ENCODE assay signal across 12 cellular contexts in the genomic region with DNA sequence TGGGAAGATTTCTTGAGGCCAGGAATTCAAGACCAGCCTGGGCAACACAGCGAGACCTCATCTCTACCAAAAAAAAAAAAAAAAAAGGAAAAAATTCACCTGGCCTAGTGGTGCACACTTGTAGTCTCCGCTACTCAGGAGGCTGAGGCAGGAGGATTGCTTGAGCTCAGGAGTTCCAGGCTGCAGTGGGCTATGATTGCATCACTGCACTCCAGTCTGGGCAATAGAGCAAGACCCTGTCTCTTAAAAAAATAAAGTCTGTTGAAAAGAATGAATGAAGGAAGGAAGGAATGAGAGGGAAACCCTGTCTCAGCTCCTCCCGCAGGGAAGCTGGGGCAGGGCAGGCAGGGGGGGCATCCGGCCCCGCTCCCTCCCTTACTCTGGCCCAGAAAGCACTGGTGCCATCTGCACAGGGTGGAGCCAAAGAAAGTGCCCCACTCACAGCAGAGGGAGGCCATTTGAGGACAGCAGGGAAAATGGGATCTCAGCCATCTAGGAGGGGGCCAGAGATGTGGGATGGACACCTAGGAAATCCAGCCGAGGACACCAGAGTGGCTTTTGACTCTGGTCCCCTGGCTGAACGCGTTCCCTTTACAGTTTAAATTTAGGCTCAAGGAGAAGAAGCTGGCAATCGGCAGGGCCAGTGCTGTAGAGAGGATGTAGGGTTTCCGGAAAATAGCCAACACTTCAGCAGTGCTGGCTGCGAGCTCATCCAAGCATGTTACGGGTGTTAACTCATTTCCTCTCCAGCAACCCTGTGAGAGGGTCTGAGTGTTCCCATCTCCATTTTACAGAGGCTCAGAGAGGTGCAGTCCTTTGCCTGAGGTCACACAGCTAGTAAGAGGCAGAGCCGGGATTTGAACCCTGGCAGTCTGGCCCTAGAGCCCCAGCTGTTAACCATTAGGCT. TPM values are rescaled to one million over a fixed set of nuclear protein-coding genes. Genes with fewer than 3 reads are reported as not detected.
DNase-seq lines count a peak whose midpoint lies in the region; FAIRE-seq and TF ChIP-seq lines count a peak whose summit lies in the region.
"Had no signal": no experiment of that assay in that cellular context is flagged by ENCODE, and none has a peak within 500 bp of the region (broad histone marks: within the 10 kb centered on the region; RNA-seq: fewer than 3 reads in every experiment).

No MANE protein-coding gene starts in this region.

- H3K4me1 ChIP-seq in Peyer's patch = peaks cover 0 to 38% (median 22%) of the 10 kb centered on the region in 4 donors
- H3K4me1 ChIP-seq in small intestine (ENCODE audit: control insufficient read depth in 2 of 2, insufficient read depth in 1 of 2, low read depth in 1 of 2, low read length in 1 of 2) = peaks cover 0 to 13% of the 10 kb centered on the region in 2 donors

- TF ChIP-seq POLR2A in Peyer's patch (IDR thresholded peaks at IDR 0.05) = no peak

- H3K27ac ChIP-seq in Peyer's patch = peak overlapping the region in 3 of 4 donors; percentile 9 to 50 (median 26)
- peak overlapping the region; percentile 9 for H3K27ac ChIP-seq in temporal lobe (ENCODE audit: low read depth, low read length)
- no peak overlapping the region for H3K27ac ChIP-seq in small intestine (ENCODE audit: low read depth in 1 of 2, low read length in 1 of 2)
- H3K27ac ChIP-seq: 22Rv1, neutrophil had no signal

- DNase-seq in NCI-H2227 (lab: John Stamatoyannopoulos, UW; ENCODE audit: unreplicated experiment) = peak; percentile 60
- DNase-seq in NCI-H2227 treated with DMSO at 0.1 percent for 48 hours (lab: John Stamatoyannopoulos, UW) = no peak
- peak in 1 of 3 donors; percentile 44 for DNase-seq in Peyer's patch
- peak in 27 of 42 donors; percentile 27 to 81 (median 48) for DNase-seq in head of caudate nucleus
- DNase-seq in NOMO-1 treated with dmso at 0.1 percent for 144 hours (lab: John Stamatoyannopoulos, UW; ENCODE audit: unreplicated experiment) = no peak
- DNase-seq in dedifferentiated amniotic fluid mesenchymal stem cell (ENCODE audit: extremely low spot score) = no peak
- DNase-seq in small intestine = no peak
- DNase-seq: activated naive CD8-positive, alpha-beta T cell treated with anti-CD3 and anti-CD28 coated beads for 36 hours; NCI-H1436 treated with DMSO at 0.1 percent for 48 hours had no signal

- H3K9me3 ChIP-seq in Peyer's patch (no peaks in the 10 kb centered on the region), small intestine (ENCODE audit: control insufficient read depth, low read depth) (no peaks in the 10 kb centered on the region)
- H3K9me3 ChIP-seq: neutrophil had no signal

- TF ChIP-seq CTCF in Peyer's patch (IDR thresholded peaks at IDR 0.05) = no peak

- peaks cover 0 to 7% of the 10 kb centered on the region in 2 donors for H3K27me3 ChIP-seq in Peyer's patch
- no peaks in the 10 kb centered on the region for H3K27me3 ChIP-seq in small intestine (ENCODE audit: control insufficient read depth in 2 of 2, insufficient read depth in 2 of 2, low read length in 2 of 2)

- intact Hi-C loops in head of caudate nucleus (cut with DNase I) = no loop called here

- FAIRE-seq in small intestine (lab: Jason Lieb, UNC) = no peak

- H3K36me3 ChIP-seq in Peyer's patch = peaks cover 0 to 5% (median 0%) of the 10 kb centered on the region in 3 donors
- no peaks in the 10 kb centered on the region for H3K36me3 ChIP-seq in small intestine (ENCODE audit: control insufficient read depth in 2 of 2, insufficient read depth in 2 of 2, low read length in 2 of 2)
- H3K36me3 ChIP-seq: neutrophil had no signal

- H3K4me3 ChIP-seq in Peyer's patch (no peak overlapping the region), small intestine (ENCODE audit: low read depth in 1 of 2, low read length in 2 of 2) (no peak overlapping the region)

- 59 to 79% (median 75%) methylated on average over 13 of the region's 13 CpGs for WGBS in small intestine, 3 donors

RNA-seq across cellular contexts. Expression of a gene that starts 3.6 kb away (rescaled TPM):
- total RNA-seq in Peyer's patch = 1 to 10 TPM in 1 of 4 donors, under 1 TPM in 1, not detected in 2; 0.67 to 1.4 TPM
- total RNA-seq in temporal lobe = not detected
- polyA plus RNA-seq in small intestine = 1 to 10 TPM in 1 of 3 donors, not detected in 2; 1.8 TPM

RNA-seq across cellular contexts. Expression of a gene that starts 7.7 kb away (rescaled TPM):
- 1 to 10 TPM; 2.8 to 9.1 (median 5.1) TPM for total RNA-seq in Peyer's patch
- total RNA-seq in temporal lobe = 0.49 TPM
- polyA plus RNA-seq in small intestine = 10 to 100 TPM in 1 of 3 donors, 1 to 10 TPM in 1, not detected in 1; 2.4 to 10.1 TPM

RNA-seq across cellular contexts. Expression of a gene that starts 37.8 kb away (rescaled TPM):
- total RNA-seq in Peyer's patch (100 to 1,000 TPM in 1 of 4 donors, 10 to 100 TPM in 2, 1 to 10 TPM in 1; 6.0 to 135 (median 61.6) TPM), temporal lobe (36.1 TPM)
- polyA plus RNA-seq in small intestine = 10 to 100 TPM in 1 of 3 donors, 1 to 10 TPM in 2; 2.0 to 36.3 (median 8.4) TPM

Comparison
In these comparisons a context has a peak if more than half of its experiments do, and no peak if none do; other contexts are left out.
1. DNase-seq: peak in NCI-H2227 (single experiment) and head of caudate nucleus (27 of 42); none in NCI-H2227 treated with DMSO at 0.1 percent for 48 hours (single experiment), NOMO-1 treated with dmso at 0.1 percent for 144 hours (single experiment), dedifferentiated amniotic fluid mesenchymal stem cell (single experiment) and small intestine (single experiment).
2. H3K27ac ChIP-seq: peak in Peyer's patch (3 of 4) and temporal lobe (single experiment); none in small intestine (0 of 2).